ENCODE assay signal across 1 cellular context in genomic region chr2:19356545-19357382, GRCh38.
TF ChIP-seq lines count a peak whose summit lies in the region.

No MANE protein-coding gene starts in this region.

TF ChIP-seq in WTC11, 78 proteins besides CTCF, POLR2A, EP300 and RAD21 (continued from another document):
- TF ChIP-seq, protein P1, sequence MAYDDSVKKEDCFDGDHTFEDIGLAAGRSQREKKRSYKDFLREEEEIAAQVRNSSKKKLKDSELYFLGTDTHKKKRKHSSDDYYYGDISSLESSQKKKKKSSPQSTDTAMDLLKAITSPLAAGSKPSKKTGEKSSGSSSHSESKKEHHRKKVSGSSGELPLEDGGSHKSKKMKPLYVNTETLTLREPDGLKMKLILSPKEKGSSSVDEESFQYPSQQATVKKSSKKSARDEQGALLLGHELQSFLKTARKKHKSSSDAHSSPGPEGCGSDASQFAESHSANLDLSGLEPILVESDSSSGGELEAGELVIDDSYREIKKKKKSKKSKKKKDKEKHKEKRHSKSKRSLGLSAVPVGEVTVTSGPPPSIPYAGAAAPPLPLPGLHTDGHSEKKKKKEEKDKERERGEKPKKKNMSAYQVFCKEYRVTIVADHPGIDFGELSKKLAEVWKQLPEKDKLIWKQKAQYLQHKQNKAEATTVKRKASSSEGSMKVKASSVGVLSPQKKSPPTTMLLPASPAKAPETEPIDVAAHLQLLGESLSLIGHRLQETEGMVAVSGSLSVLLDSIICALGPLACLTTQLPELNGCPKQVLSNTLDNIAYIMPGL (CRISPR knock-in tag; IDR thresholded peaks at IDR 0.05): no peak
- TF ChIP-seq ZSCAN18 (CRISPR knock-in tag; IDR thresholded peaks at IDR 0.05): no peak
